ENCODE assay signal across 8 cellular contexts in the genomic region with DNA sequence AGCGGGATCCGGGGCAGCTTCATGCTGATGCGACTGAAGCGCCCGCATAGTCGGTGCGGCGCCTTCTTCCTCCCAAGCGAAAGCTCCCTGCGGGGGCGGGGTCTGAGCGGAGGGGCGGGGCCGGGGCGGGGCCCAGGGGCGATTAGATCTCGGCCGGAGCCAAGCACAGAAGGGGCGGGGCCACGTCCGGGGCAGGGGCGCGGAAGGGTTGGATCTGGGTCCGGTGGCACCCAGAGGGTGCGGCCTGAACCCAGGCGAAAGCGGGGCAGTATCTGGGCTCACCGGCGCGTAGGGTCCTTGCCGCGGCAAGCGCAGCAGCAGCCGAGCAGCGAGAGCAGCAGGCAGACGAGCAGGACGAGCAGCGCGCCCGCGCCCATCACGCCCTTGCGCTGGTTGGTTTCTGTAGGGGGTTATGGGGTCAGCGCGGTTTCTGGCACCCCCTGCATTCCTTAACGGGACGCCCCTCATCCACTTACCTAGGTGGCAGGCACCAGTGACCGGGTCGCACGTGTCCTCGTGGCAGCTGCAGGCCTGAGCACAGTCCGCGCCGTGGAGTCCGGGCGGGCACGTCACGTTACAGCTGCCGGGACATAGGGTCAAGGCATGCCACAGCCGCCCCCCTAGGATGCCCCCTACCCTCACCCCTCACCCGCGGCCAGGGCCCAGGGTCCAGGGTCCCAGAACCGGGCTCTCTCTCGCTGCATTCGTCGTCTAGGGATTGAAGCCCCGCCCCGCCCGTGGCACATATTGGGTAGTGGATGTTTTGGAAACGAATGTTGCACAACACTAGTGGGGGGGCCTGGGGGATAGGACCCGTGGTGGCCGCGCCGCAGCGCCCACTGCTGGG. TPM values are rescaled to one million over a fixed set of nuclear protein-coding genes. Genes with fewer than 3 reads are reported as not detected.
DNase-seq lines count a peak whose midpoint lies in the region; ATAC-seq lines count a peak whose summit lies in the region.

No MANE protein-coding gene starts in this region.

- H2AFZ ChIP-seq in GM23248, result no peak overlapping the region; the same call in 1 of the 2 replicates

- no peak overlapping the region for H3K4me2 ChIP-seq in GM23248 (ENCODE audit: unreplicated experiment)

- in situ Hi-C loops in GM23248 (cut with MboI), result no loop called here

- H3K4me3 ChIP-seq in Jurkat, Clone E6-1 (ENCODE audit: low read length), result peak overlapping the region; percentile 56
- peak overlapping the region; percentile 41 for H3K4me3 ChIP-seq in esophagus (ENCODE audit: low read depth in 1 of 2, low read length in 2 of 2)
- peak overlapping the region; percentile 50 for H3K4me3 ChIP-seq in rectal smooth muscle tissue (ENCODE audit: low read length)
- no peak overlapping the region for H3K4me3 ChIP-seq in GM23248

- peaks cover 5% of the 10 kb centered on the region; the same call in 1 of the 2 replicates for H4K20me1 ChIP-seq in GM23248 (ENCODE audit: insufficient read depth)

- WGBS in esophagus, 2 donors, result 19 to 28% methylated on average over 74 to 75 of the region's 75 CpGs
- WGBS in GM23248 (ENCODE audit: low coverage in 1 of 2, low lambda C conversion rate in 2 of 2, missing lambda C conversion rate in 2 of 2), 2 experiments, result 90 to 94% methylated on average over 43 to 75 of the region's 75 CpGs

- no peaks in the 10 kb centered on the region for H3K9me3 ChIP-seq in esophagus (ENCODE audit: control insufficient read depth in 2 of 2, insufficient read depth in 1 of 2, low read depth in 1 of 2, low read length in 1 of 2)
- no peaks in the 10 kb centered on the region for H3K9me3 ChIP-seq in GM23248 (ENCODE audit: low read depth)

- H3K79me2 ChIP-seq in GM23248 (ENCODE audit: insufficient read depth), result peaks cover 50% of the 10 kb centered on the region

- H3K4me1 ChIP-seq in esophagus (ENCODE audit: control insufficient read depth in 2 of 2, insufficient read depth in 2 of 2, low read length in 1 of 2) (peaks cover 5 to 39% of the 10 kb centered on the region in 2 donors), rectal smooth muscle tissue (ENCODE audit: control insufficient read depth, insufficient read depth, low read length) (peaks cover 4% of the 10 kb centered on the region), GM23248 (ENCODE audit: insufficient read depth) (no peaks in the 10 kb centered on the region)

- H3K36me3 ChIP-seq in esophagus (ENCODE audit: control insufficient read depth in 2 of 2, insufficient read depth in 2 of 2, low read length in 1 of 2) (no peaks in the 10 kb centered on the region), rectal smooth muscle tissue (ENCODE audit: control insufficient read depth, insufficient read depth, low read length) (peaks cover 2% of the 10 kb centered on the region), GM23248 (ENCODE audit: low read depth) (peaks cover 8% of the 10 kb centered on the region; the same call in 1 of the 2 replicates)

- no peak for ATAC-seq in HG02623 (IDR thresholded peaks at IDR 0.05; ENCODE audit: unreplicated experiment)

- no peaks in the 10 kb centered on the region for H3F3A ChIP-seq in GM23248 (ENCODE audit: insufficient read depth)

- H3K27me3 ChIP-seq in esophagus (ENCODE audit: control insufficient read depth in 1 of 2, insufficient read depth in 2 of 2, low read length in 2 of 2) (peaks cover 3 to 11% of the 10 kb centered on the region in 2 donors), rectal smooth muscle tissue (ENCODE audit: control insufficient read depth, insufficient read depth, low read length) (peaks cover 16% of the 10 kb centered on the region), GM23248 (replicated peaks; ENCODE audit: insufficient read depth) (no peaks in the 10 kb centered on the region)

- no peak overlapping the region for H3K9ac ChIP-seq in rectal smooth muscle tissue (ENCODE audit: low read length)
- no peak overlapping the region for H3K9ac ChIP-seq in GM23248

- DNase-seq in COLO668 (lab: John Stamatoyannopoulos, UW; ENCODE audit: unreplicated experiment) (peak; percentile 69), GM23248 (no peak), NCI-H446 (lab: John Stamatoyannopoulos, UW) (no peak)
- peak; percentile 44 for DNase-seq in Jurkat, Clone E6-1 (ENCODE audit: low read depth, low spot score)
- peak; percentile 54 to 71 for DNase-seq in activated CD8-positive, alpha-beta memory T cell treated with anti-CD3 and anti-CD28 coated beads for 1 hour (ENCODE audit: extremely low read depth in 1 of 2, low read depth in 1 of 2)

- H3K27ac ChIP-seq in esophagus (ENCODE audit: low read depth in 2 of 2, low read length in 1 of 2) (no peak overlapping the region), rectal smooth muscle tissue (ENCODE audit: low read depth, low read length) (no peak overlapping the region), GM23248 (no peak overlapping the region)

- no peaks in the 10 kb centered on the region for H3K9me2 ChIP-seq in GM23248 (ENCODE audit: insufficient read depth)

RNA-seq across cellular contexts. Expression of gene SCARF2, which starts 8.1 kb away (rescaled TPM):
- 1.5 TPM for polyA plus RNA-seq in Jurkat, Clone E6-1 (2012; ENCODE audit: insufficient read depth, insufficient read length)
- polyA plus RNA-seq in esophagus, result 1 to 10 TPM in 1 of 2 donors, under 1 TPM in 1; 0.57 to 1.0 TPM
- total RNA-seq in GM23248 (2014; rRNA removed; shearing (Covaris generic)), result 45.6 and 46.9 TPM in 2 replicates
- 7.9 and 10.2 TPM in 2 replicates for polyA plus RNA-seq in GM23248 (2016; fragmentation: Nextera tagmentation; extraction: Ambion mirVana)

RNA-seq across cellular contexts. Expression of gene ZNF74, which starts 35.5 kb away (rescaled TPM):
- polyA plus RNA-seq in Jurkat, Clone E6-1 (2012; ENCODE audit: insufficient read depth, insufficient read length), result 17.2 TPM
- polyA plus RNA-seq in esophagus, result 1 to 10 TPM; 3.8 to 4.0 TPM
- 8.0 and 11.5 TPM in 2 replicates for total RNA-seq in GM23248 (2014; rRNA removed; shearing (Covaris generic))
- polyA plus RNA-seq in GM23248 (2016; fragmentation: Nextera tagmentation; extraction: Ambion mirVana), result 3.7 TPM in 2 replicates

Comparison
In these comparisons a context has a peak if more than half of its experiments do, and no peak if none do; other contexts are left out.
1. DNase-seq: peak in COLO668 (single experiment), Jurkat, Clone E6-1 (single experiment) and activated CD8-positive, alpha-beta memory T cell treated with anti-CD3 and anti-CD28 coated beads for 1 hour (2 of 2); none in GM23248 (single experiment) and NCI-H446 (0 of 2).